ENCODE assay signal across 2 cellular contexts in the genomic region with DNA sequence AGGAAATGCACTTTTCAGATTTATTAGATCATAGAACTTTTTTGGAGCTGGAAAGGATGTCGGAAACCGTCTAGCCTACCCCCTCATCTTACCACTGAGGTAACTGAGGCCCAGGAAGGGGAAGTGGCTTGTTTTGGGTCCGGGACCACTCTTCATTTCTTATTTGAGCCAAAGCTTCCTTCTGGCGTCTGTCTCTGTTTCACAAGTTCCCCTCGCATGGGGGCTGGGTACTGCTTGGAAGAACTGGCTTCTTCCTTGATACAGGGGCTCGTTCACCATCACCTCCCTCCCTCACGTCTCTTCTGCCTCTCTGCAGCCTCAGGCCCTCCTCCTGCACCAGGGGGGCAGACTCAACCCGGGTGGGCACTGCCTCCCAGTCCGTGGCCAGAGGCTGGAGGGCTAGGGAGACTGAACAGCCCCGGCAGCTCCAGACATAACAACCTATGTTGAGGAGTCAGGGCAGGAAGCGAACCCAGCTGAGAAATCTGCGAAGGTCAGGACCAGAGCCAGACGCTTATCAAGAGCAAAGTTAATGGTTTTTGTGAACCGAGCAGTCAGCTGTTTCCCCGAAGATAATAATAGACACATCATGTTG.
TF ChIP-seq lines count a peak whose summit lies in the region.

No MANE protein-coding gene starts in this region.

TF ChIP-seq in liver, 16 proteins besides CTCF, POLR2A, EP300 and RAD21:
- TF ChIP-seq NR2F2 (IDR thresholded peaks at IDR 0.05) (peak; percentile 78), SP1 (IDR thresholded peaks at IDR 0.05) (no peak)
TF ChIP-seq in liver: peak in this region for 1.

TF ChIP-seq in HepG2, 621 proteins besides CTCF, POLR2A, EP300 and RAD21:
- no peak for TF ChIP-seq ZNF362 (CRISPR knock-in tag; IDR thresholded peaks at IDR 0.05; ENCODE audit: borderline replicate concordance)
- no peak for TF ChIP-seq NR1H2 (CRISPR knock-in tag; IDR thresholded peaks at IDR 0.05; ENCODE audit: borderline replicate concordance, low read depth)
